In genomic region chr1:110188116-110188618, GRCh38 we compare ENCODE assay signal across 13 cellular contexts. TPM values are rescaled to one million over a fixed set of nuclear protein-coding genes. Genes with fewer than 3 reads are reported as not detected.
DNase-seq lines count a peak whose midpoint lies in the region; ATAC-seq and TF ChIP-seq lines count a peak whose summit lies in the region.
"Had no signal": no experiment of that assay in that cellular context is flagged by ENCODE, and none has a peak within 500 bp of the region (broad histone marks: within the 10 kb centered on the region; RNA-seq: fewer than 3 reads in every experiment).

No MANE protein-coding gene starts in this region.

- POLR2A ChIA-PET in HEK293 (lab: Yijun Ruan, JAX): no interaction called here
- POLR2A ChIA-PET in SK-N-SH (lab: Yijun Ruan, JAX): interaction anchor here (0.6 to 2.1 kb wide), 7 partner anchors 12 to 130 kb away, joined by 3 to 8 read pairs (median 5); no protein-coding TSS in a partner anchor

- H3K27ac Mint-ChIP-seq in stimulated activated naive B cell treated with anti-CD40 and anti-IgM and Interleukin-4, amounts not matched to agents 10 μg/mL and 1 μg/mL and 100 μg/mL, for 72 hours: no peak overlapping the region
- H3K27ac Mint-ChIP-seq: activated naive CD4-positive, alpha-beta T cell treated with anti-CD3 and anti-CD28 coated beads, Interleukin-2, amount 10 ng/mL, durations not matched to agents 7 days and 5 days; effector memory CD8-positive, alpha-beta T cell; H9 had no signal

- CTCF ChIA-PET in HEK293 (lab: Yijun Ruan, JAX) (interaction anchor here (0.7 to 1.5 kb wide), 5 partner anchors 9 to 272 kb away, joined by 3 to 13 read pairs (median 3); no protein-coding TSS in a partner anchor), SK-N-SH (lab: Yijun Ruan, JAX) (interaction anchor here (0.9 to 12.2 kb wide), 12 partner anchors 8 to 308 kb away, joined by 3 to 163 read pairs (median 5); partner anchors contain the start of gene KCNC4)

- TF ChIP-seq EP300 in SK-N-SH (IDR thresholded peaks at IDR 0.05; ENCODE audit: borderline replicate concordance in 1 of 2, low read depth in 1 of 2, low read length in 1 of 2): peak in 1 of 2 experiments; percentile 93; a peak in 2 of 4 replicates

- TF ChIP-seq RAD21 in SK-N-SH (IDR thresholded peaks at IDR 0.05; ENCODE audit: low read length): no peak

- H3K79me2 ChIP-seq in SK-N-SH (ENCODE audit: insufficient read depth): no peaks in the 10 kb centered on the region

- H3K4me3 Mint-ChIP-seq in stimulated activated naive B cell treated with anti-CD40 and anti-IgM and Interleukin-4, amounts not matched to agents 10 μg/mL and 1 μg/mL and 100 μg/mL, for 72 hours: no peak overlapping the region
- H3K4me3 Mint-ChIP-seq: activated naive CD4-positive, alpha-beta T cell treated with anti-CD3 and anti-CD28 coated beads, Interleukin-2, amount 10 ng/mL, durations not matched to agents 7 days and 5 days; effector memory CD8-positive, alpha-beta T cell; H9 had no signal

- no peaks in the 10 kb centered on the region for H3K9me2 ChIP-seq in SK-N-SH

- H3K36me3 ChIP-seq in HEK293 (ENCODE audit: control insufficient read depth in 2 of 2, insufficient read depth in 1 of 2, low read length in 2 of 2): no peaks in the 10 kb centered on the region
- H3K36me3 ChIP-seq in SK-N-SH (replicated peaks in 1 of 2; ENCODE audit: control insufficient read depth in 1 of 2, insufficient read depth in 2 of 2, low read length in 1 of 2): no peaks in the 10 kb centered on the region
- no peaks in the 10 kb centered on the region for H3K36me3 ChIP-seq in skeletal muscle satellite cell (ENCODE audit: insufficient read depth, low read length)
- no peaks in the 10 kb centered on the region for H3K36me3 ChIP-seq in H7 (replicated peaks; ENCODE audit: control insufficient read depth, insufficient read depth, low read length)

- H3K9ac ChIP-seq in SK-N-SH: no peak overlapping the region
- H3K9ac ChIP-seq in skeletal muscle satellite cell (ENCODE audit: low read depth, low read length): no peak overlapping the region

- H3K4me1 ChIP-seq in HEK293 (ENCODE audit: control insufficient read depth, insufficient read depth, low read length) (peaks cover 13% of the 10 kb centered on the region), SK-N-SH (ENCODE audit: control insufficient read depth in 1 of 2, insufficient read depth in 2 of 2, low read depth in 1 of 2, low read length in 1 of 2) (peaks cover 4 to 55% of the 10 kb centered on the region in 2 experiments; a peak in 2 of 4 replicates), skeletal muscle satellite cell (ENCODE audit: control insufficient read depth, insufficient read depth, low read length) (peaks cover 20% of the 10 kb centered on the region)

- H3K27me3 Mint-ChIP-seq in stimulated activated naive B cell treated with anti-CD40 and anti-IgM and Interleukin-4, amounts not matched to agents 10 μg/mL and 1 μg/mL and 100 μg/mL, for 72 hours: peaks cover 21 to 25% of the 10 kb centered on the region in 2 donors

- H3K4me3 ChIP-seq in HEK293 (ENCODE audit: low read depth, low read length): no peak overlapping the region
- no peak overlapping the region for H3K4me3 ChIP-seq in SK-N-SH (ENCODE audit: low read depth in 2 of 2, low read length in 1 of 2)
- H3K4me3 ChIP-seq in skeletal muscle satellite cell (ENCODE audit: low read length): no peak overlapping the region
- H3K4me3 ChIP-seq in H7 (ENCODE audit: insufficient read depth, low read depth, low read length): no peak overlapping the region

- TF ChIP-seq CTCF in HEK293 (tag by site-specific recombination; IDR thresholded peaks at IDR 0.05): no peak
- TF ChIP-seq CTCF in SK-N-SH (IDR thresholded peaks at IDR 0.05): no peak

- H3K9me3 Mint-ChIP-seq in stimulated activated naive B cell treated with anti-CD40 and anti-IgM and Interleukin-4, amounts not matched to agents 10 μg/mL and 1 μg/mL and 100 μg/mL, for 72 hours: no peaks in the 10 kb centered on the region
- H3K9me3 Mint-ChIP-seq: activated naive CD4-positive, alpha-beta T cell treated with anti-CD3 and anti-CD28 coated beads, Interleukin-2, amount 10 ng/mL, durations not matched to agents 7 days and 5 days; effector memory CD8-positive, alpha-beta T cell; H9 had no signal

- H4K20me1 ChIP-seq in SK-N-SH (ENCODE audit: insufficient read depth): no peaks in the 10 kb centered on the region

- H3K27me3 ChIP-seq in SK-N-SH (ENCODE audit: insufficient read depth) (no peaks in the 10 kb centered on the region), skeletal muscle satellite cell (ENCODE audit: control insufficient read depth, insufficient read depth, low read length) (peaks cover 28% of the 10 kb centered on the region), H7 (ENCODE audit: control insufficient read depth, insufficient read depth, low read length) (no peaks in the 10 kb centered on the region; the same call in 1 of the 2 replicates)

- WGBS in SK-N-SH (ENCODE audit: low lambda C conversion rate): 33% methylated on average over 5 of the region's 5 CpGs

- no peak for ATAC-seq in stimulated activated naive B cell treated with anti-CD40 and anti-IgM and Interleukin-4, amounts not matched to agents 10 μg/mL and 1 μg/mL and 100 μg/mL, for 72 hours (replicated peaks)
- ATAC-seq: effector memory CD8-positive, alpha-beta T cell had no signal

- no peaks in the 10 kb centered on the region for H3K36me3 Mint-ChIP-seq in stimulated activated naive B cell treated with anti-CD40 and anti-IgM and Interleukin-4, amounts not matched to agents 10 μg/mL and 1 μg/mL and 100 μg/mL, for 72 hours
- H3K36me3 Mint-ChIP-seq: activated naive CD4-positive, alpha-beta T cell treated with anti-CD3 and anti-CD28 coated beads, Interleukin-2, amount 10 ng/mL, durations not matched to agents 7 days and 5 days had no signal

- H3K4me2 ChIP-seq in SK-N-SH (0 out of 2 replicates have a peak overlapping the region, but pooled peaks have one; percentile 1), skeletal muscle satellite cell (ENCODE audit: low read length) (peak overlapping the region; percentile 43)

- H3F3A ChIP-seq in SK-N-SH (replicated peaks; ENCODE audit: insufficient read depth): no peaks in the 10 kb centered on the region

- no peak overlapping the region for H2AFZ ChIP-seq in SK-N-SH (ENCODE audit: low read depth)

- H3K27ac ChIP-seq in HEK293 (ENCODE audit: extremely low read depth, low read depth, low read length) (peak overlapping the region; percentile 29; the same call in 1 of the 2 replicates), SK-N-SH (ENCODE audit: low read depth in 2 of 2, low read length in 1 of 2) (peak overlapping the region in 1 of 2 experiments; percentile 95; a peak in 2 of 4 replicates)

- DNase-seq in SK-N-SH (peak; percentile 77), foreskin melanocyte (peak; percentile 87), H7 (no peak), AML-193 (lab: John Stamatoyannopoulos, UW) (no peak), NCI-H2107 treated with DMSO at 0.1 percent for 48 hours (lab: John Stamatoyannopoulos, UW; ENCODE audit: unreplicated experiment) (no peak)
- DNase-seq in stimulated activated naive B cell treated with anti-CD40 and anti-IgM and Interleukin-4, amounts not matched to agents 10 μg/mL and 1 μg/mL and 100 μg/mL, for 72 hours: no peak
- DNase-seq: activated CD4-positive, alpha-beta T cell treated with anti-CD3 and anti-CD28 coated beads for 4 hours; activated naive CD4-positive, alpha-beta T cell treated with anti-CD3 and anti-CD28 coated beads, Interleukin-2, amount 10 ng/mL, durations not matched to agents 7 days and 5 days; effector memory CD8-positive, alpha-beta T cell; H9; occipital lobe had no signal

- H3K4me1 Mint-ChIP-seq in stimulated activated naive B cell treated with anti-CD40 and anti-IgM and Interleukin-4, amounts not matched to agents 10 μg/mL and 1 μg/mL and 100 μg/mL, for 72 hours: no peaks in the 10 kb centered on the region
- H3K4me1 Mint-ChIP-seq: activated naive CD4-positive, alpha-beta T cell treated with anti-CD3 and anti-CD28 coated beads, Interleukin-2, amount 10 ng/mL, durations not matched to agents 7 days and 5 days had no signal

- H3K9me3 ChIP-seq in HEK293 (ENCODE audit: control insufficient read depth, insufficient read depth, low read depth, low read length): no peaks in the 10 kb centered on the region
- no peaks in the 10 kb centered on the region for H3K9me3 ChIP-seq in SK-N-SH
- H3K9me3 ChIP-seq in skeletal muscle satellite cell (replicated peaks; ENCODE audit: low read length): no peaks in the 10 kb centered on the region

TF ChIP-seq in HEK293, 187 proteins besides CTCF, POLR2A, EP300 and RAD21 (continues in another document):
- TF ChIP-seq ZFHX2 (tag by site-specific recombination; conservative IDR thresholded peaks at IDR 0.05): no peak
- TF ChIP-seq ZNF354C (tag by site-specific recombination; IDR thresholded peaks at IDR 0.05; ENCODE audit: borderline replicate concordance, low read depth): no peak

TF ChIP-seq in SK-N-SH, 30 proteins besides CTCF, POLR2A, EP300 and RAD21:
- TF ChIP-seq FOXJ3 (CRISPR knock-in tag; IDR thresholded peaks at IDR 0.05) (peak; percentile 81), MXI1 (IDR thresholded peaks at IDR 0.05; ENCODE audit: low read depth, low read length) (no peak), NRF1 (IDR thresholded peaks at IDR 0.05; ENCODE audit: low read depth, low read length) (no peak), USF1 (IDR thresholded peaks at IDR 0.05; ENCODE audit: borderline replicate concordance, low read depth) (no peak), RCOR1 (IDR thresholded peaks at IDR 0.05; ENCODE audit: low read length) (peak; percentile 87), GATA2 (CRISPR knock-in tag; IDR thresholded peaks at IDR 0.05) (peak; percentile 82), NFIC (IDR thresholded peaks at IDR 0.05; ENCODE audit: borderline replicate concordance) (0 out of 2 replicates have a peak, but pooled peaks have one; percentile 7), CHD2 (IDR thresholded peaks at IDR 0.05; ENCODE audit: low read length, partially characterized antibody) (peak; percentile 71)

RNA-seq across cellular contexts. Expression of gene KCNC4, which starts 21.9 kb away (rescaled TPM):
- polyA plus RNA-seq in SK-N-SH (2012; rRNA removed): 0.37 and 0.51 TPM in 2 replicates
- 0.21 and 0.35 TPM in 2 replicates for polyA plus RNA-seq in SK-N-SH (2012; cell fraction: cytosol; rRNA removed)
- 1.2 and 1.6 TPM in 2 replicates for polyA plus RNA-seq in SK-N-SH (2012; cell fraction: nucleus; rRNA removed)
- 0.66 and 0.76 TPM in 2 replicates for total RNA-seq in skeletal muscle satellite cell (2012; rRNA removed)
- total RNA-seq in H7 (2014; rRNA removed; shearing (Covaris generic)): 3.3 and 8.6 TPM in 2 replicates

RNA-seq across cellular contexts. Expression of gene SLC6A17, which starts 37.9 kb away (rescaled TPM):
- 0.62 and 0.67 TPM in 2 replicates for polyA plus RNA-seq in SK-N-SH (2012; rRNA removed)
- 0.28 and 0.46 TPM in 2 replicates for polyA plus RNA-seq in SK-N-SH (2012; cell fraction: cytosol; rRNA removed)
- polyA plus RNA-seq in SK-N-SH (2012; cell fraction: nucleus; rRNA removed): 2.0 and 2.1 TPM in 2 replicates
- 0.25 and 0.66 TPM in 2 replicates for total RNA-seq in skeletal muscle satellite cell (2012; rRNA removed)
- 0.17 and 0.22 TPM in 2 replicates for total RNA-seq in H7 (2014; rRNA removed; shearing (Covaris generic))

Comparison
In these comparisons a context has a peak if more than half of its experiments do, and no peak if none do; other contexts are left out.
1. DNase-seq: peak in SK-N-SH (single experiment) and foreskin melanocyte (single experiment); none in H7 (single experiment), AML-193 (0 of 2), NCI-H2107 treated with DMSO at 0.1 percent for 48 hours (single experiment) and stimulated activated naive B cell treated with anti-CD40 and anti-IgM and Interleukin-4, amounts not matched to agents 10 μg/mL and 1 μg/mL and 100 μg/mL, for 72 hours (single experiment).